Comparison of ENCODE assay signal across 22 cellular contexts in genomic region chr22:25159028-25159427, GRCh38. TPM values are rescaled to one million over a fixed set of nuclear protein-coding genes. Genes with fewer than 3 reads are reported as not detected.
DNase-seq lines count a peak whose midpoint lies in the region; ATAC-seq and TF ChIP-seq lines count a peak whose summit lies in the region.
"Had no signal": no experiment of that assay in that cellular context is flagged by ENCODE, and none has a peak within 500 bp of the region (broad histone marks: within the 10 kb centered on the region; RNA-seq: fewer than 3 reads in every experiment).

No MANE protein-coding gene starts in this region.

- H3K4me2 ChIP-seq in mammary epithelial cell (ENCODE audit: insufficient read depth, low read depth, low read length) (no peak overlapping the region), smooth muscle cell (peak overlapping the region; percentile 19)
- H3K4me2 ChIP-seq: GM23338 had no signal

- no peaks in the 10 kb centered on the region for H3K27me3 Mint-ChIP-seq in MCF 10A (ENCODE audit: insufficient read depth, unreplicated experiment)

- peaks cover 28% of the 10 kb centered on the region for H3K36me3 Mint-ChIP-seq in MCF 10A (ENCODE audit: insufficient read depth, unreplicated experiment)
- H3K36me3 Mint-ChIP-seq: CD8-positive, alpha-beta T cell had no signal

- H3K79me2 ChIP-seq in mammary epithelial cell (ENCODE audit: insufficient read depth, low read length) (peaks cover 18% of the 10 kb centered on the region), smooth muscle cell (ENCODE audit: low read depth) (no peaks in the 10 kb centered on the region)

- H3K9me3 ChIP-seq in mammary epithelial cell (replicated peaks; ENCODE audit: insufficient read depth, low read length) (no peaks in the 10 kb centered on the region), adrenal gland (replicated peaks in 1 of 3) (no peaks in the 10 kb centered on the region), smooth muscle cell (replicated peaks; ENCODE audit: low read depth) (no peaks in the 10 kb centered on the region)
- H3K9me3 ChIP-seq: stomach had no signal

- H2AFZ ChIP-seq in mammary epithelial cell (ENCODE audit: low read depth, low read length) (no peak overlapping the region), smooth muscle cell (ENCODE audit: low read depth) (no peak overlapping the region)
- H2AFZ ChIP-seq: GM23338 had no signal

- H4K20me1 ChIP-seq in mammary epithelial cell (ENCODE audit: insufficient read depth, low read length) (no peaks in the 10 kb centered on the region), smooth muscle cell (ENCODE audit: low read depth) (peaks cover 29% of the 10 kb centered on the region)

- in situ Hi-C loops in mammary epithelial cell (cut with MboI; ENCODE audit: low sequenced_read_pairs in 2 of 2) = no loop called here

- H3K9ac ChIP-seq in mammary epithelial cell (ENCODE audit: insufficient read depth, low read length) (no peak overlapping the region), smooth muscle cell (ENCODE audit: low read depth) (no peak overlapping the region)

- no peak overlapping the region for H3K4me3 Mint-ChIP-seq in MCF 10A (ENCODE audit: unreplicated experiment)
- H3K4me3 Mint-ChIP-seq: CD8-positive, alpha-beta T cell; GM23338; T-helper 2 cell treated with Interferon-gamma antibody and Interleukin-4, amounts not matched to agents 5 μg/mL and 100 μg/mL, for 36 hours had no signal

- H3K4me1 ChIP-seq in mammary epithelial cell (ENCODE audit: insufficient read depth, low read length) = peaks cover 19% of the 10 kb centered on the region
- peaks cover 0 to 20% of the 10 kb centered on the region in 2 donors for H3K4me1 ChIP-seq in adrenal gland (replicated peaks in 1 of 2)
- H3K4me1 ChIP-seq in smooth muscle cell (ENCODE audit: low read depth) = peaks cover 6% of the 10 kb centered on the region

- H3F3A ChIP-seq in smooth muscle cell (ENCODE audit: low read depth) = no peaks in the 10 kb centered on the region

- H3K4me3 ChIP-seq in mammary epithelial cell (replicated peaks in 1 of 3; ENCODE audit: insufficient read depth in 1 of 3, low read depth in 2 of 3, low read length in 3 of 3) (no peak overlapping the region), adrenal gland (no peak overlapping the region), smooth muscle cell (no peak overlapping the region)
- H3K4me3 ChIP-seq: dorsolateral prefrontal cortex, GM23338, stomach had no signal

- no peaks in the 10 kb centered on the region for H3K36me3 ChIP-seq in mammary epithelial cell (ENCODE audit: insufficient read depth, low read length)
- H3K36me3 ChIP-seq in adrenal gland (replicated peaks in 1 of 2) = no peaks in the 10 kb centered on the region
- H3K36me3 ChIP-seq in smooth muscle cell (ENCODE audit: low read depth) = no peaks in the 10 kb centered on the region

- no peaks in the 10 kb centered on the region for H3K9me3 Mint-ChIP-seq in MCF 10A (ENCODE audit: unreplicated experiment)
- H3K9me3 Mint-ChIP-seq: CD8-positive, alpha-beta T cell; GM23338; T-helper 2 cell treated with Interferon-gamma antibody and Interleukin-4, amounts not matched to agents 5 μg/mL and 100 μg/mL, for 36 hours had no signal

- 81% methylated on average over 10 of the region's 10 CpGs for WGBS in mammary epithelial cell (ENCODE audit: low coverage, missing lambda C conversion rate)
- WGBS in adrenal gland, 4 donors = 43 to 56% (median 52%) methylated on average over 10 of the region's 10 CpGs
- 30% methylated on average over 10 of the region's 10 CpGs for WGBS in smooth muscle cell (ENCODE audit: low lambda C conversion rate)

- H3K27ac ChIP-seq in mammary epithelial cell (ENCODE audit: insufficient read depth, low read depth, low read length) (no peak overlapping the region), adrenal gland (no peak overlapping the region), smooth muscle cell (ENCODE audit: low read depth) (no peak overlapping the region)
- H3K27ac ChIP-seq: dorsolateral prefrontal cortex, stomach had no signal

- POLR2A ChIA-PET in MCF 10A (lab: Yijun Ruan, JAX) = interaction anchor here (1.9 to 2.3 kb wide), 2 partner anchors 21 to 25 kb away, joined by 5 to 9 read pairs; no protein-coding TSS in a partner anchor

- no peak for TF ChIP-seq POLR2A in adrenal gland (IDR thresholded peaks at IDR 0.05)

- no peak overlapping the region for H3K27ac Mint-ChIP-seq in MCF 10A (ENCODE audit: low read depth, unreplicated experiment)
- H3K27ac Mint-ChIP-seq: CD8-positive, alpha-beta T cell; GM23338; T-helper 2 cell treated with Interferon-gamma antibody and Interleukin-4, amounts not matched to agents 5 μg/mL and 100 μg/mL, for 36 hours had no signal

- TF ChIP-seq CTCF in MCF 10A (IDR thresholded peaks at IDR 0.05; ENCODE audit: unreplicated experiment) (no peak), mammary epithelial cell (conservative IDR thresholded peaks at IDR 0.05 in 1 of 2, IDR thresholded peaks at IDR 0.05 in 1 of 2; ENCODE audit: extremely low read depth in 1 of 2, insufficient read depth in 1 of 2, low read depth in 1 of 2, low read length in 2 of 2) (no peak), adrenal gland (IDR thresholded peaks at IDR 0.05) (no peak), smooth muscle cell (IDR thresholded peaks at IDR 0.05; ENCODE audit: borderline replicate concordance, insufficient read depth, poor library complexity, severe bottlenecking) (no peak)

- H3K27me3 ChIP-seq in mammary epithelial cell (ENCODE audit: insufficient read depth, low read length) (no peaks in the 10 kb centered on the region), adrenal gland (no peaks in the 10 kb centered on the region), smooth muscle cell (ENCODE audit: low read depth) (no peaks in the 10 kb centered on the region)
- H3K27me3 ChIP-seq: dorsolateral prefrontal cortex, stomach had no signal

- intact Hi-C loops in MCF 10A (cut with micrococcal nuclease) = no loop called here
- intact Hi-C loops in mammary epithelial cell (cut with micrococcal nuclease) = no loop called here
- intact Hi-C loops in adrenal gland (cut with DNase I) = no loop called here

- ATAC-seq in HG02970 (IDR thresholded peaks at IDR 0.05; ENCODE audit: low FRiP score, unreplicated experiment) (no peak), HG03432 (IDR thresholded peaks at IDR 0.05; ENCODE audit: unreplicated experiment) (no peak), GM18502 (IDR thresholded peaks at IDR 0.05; ENCODE audit: poor library complexity, unreplicated experiment) (no peak)
- ATAC-seq: CD8-positive, alpha-beta T cell; GM23338; left colon had no signal

- dilution Hi-C loops in mammary epithelial cell (cut with HindIII; ENCODE audit: low sequenced_read_pairs) = no loop called here

- no TSS peak for BruUV-seq in MCF 10A (replicated peaks; lab: Mats Ljungman, UMichigan)
- BruUV-seq in mammary epithelial cell (replicated peaks; lab: Mats Ljungman, UMichigan) = no TSS peak

- DNase-seq in MCF 10A (ENCODE audit: unreplicated experiment) = peak; percentile 42
- DNase-seq in mammary epithelial cell = no peak
- peak in 5 of 7 donors; percentile 46 to 73 (median 63) for DNase-seq in adrenal gland
- peak; percentile 81 for DNase-seq in islet precursor cell
- DNase-seq in smooth muscle cell (lab: John Stamatoyannopoulos, UW; ENCODE audit: unreplicated experiment) = no peak
- DNase-seq: ACHN; activated naive CD4-positive, alpha-beta T cell; CD8-positive, alpha-beta T cell; Kasumi-1; left colon; NCI-H146; NCI-H345; SHP77 treated with DMSO at 0.1 percent for 48 hours; stomach had no signal

- CTCF ChIA-PET in MCF 10A (lab: Yijun Ruan, JAX) = interaction anchor here (0.5 to 1.7 kb wide), 3 partner anchors 38 to 54 kb away, joined by 3 to 9 read pairs (median 5); no protein-coding TSS in a partner anchor
- CTCF ChIA-PET in mammary epithelial cell (lab: Charles Lee; ENCODE audit: low non-redundant PET) = no interaction called here

- peaks cover 41% of the 10 kb centered on the region for H3K4me1 Mint-ChIP-seq in MCF 10A (ENCODE audit: insufficient read depth, unreplicated experiment)

RNA-seq across cellular contexts. Expression of gene CRYBB3, which starts 40.6 kb away (rescaled TPM):
- total RNA-seq in MCF 10A (2022) (0.61 and 0.76 TPM in 2 replicates), mammary epithelial cell (not detected), adrenal gland (under 1 TPM in 3 of 8 donors, not detected in 5; 0.50 to 0.88 (median 0.57) TPM), smooth muscle cell (not detected in 2 replicates)
- polyA plus RNA-seq in mammary epithelial cell (0.09 TPM), adrenal gland (1 to 10 TPM in 1 of 3 donors, under 1 TPM in 1, not detected in 1; 0.57 to 2.7 TPM), smooth muscle cell (not detected in 2 replicates)
- polyA minus RNA-seq in mammary epithelial cell = not detected
- total RNA-seq: CD8-positive, alpha-beta T cell; posterior vena cava; stomach; urinary bladder had no signal
- polyA plus RNA-seq: GM23338, urinary bladder had no signal

Comparison
In these comparisons a context has a peak if more than half of its experiments do, and no peak if none do; other contexts are left out.
1. DNase-seq: peak in MCF 10A (single experiment), adrenal gland (5 of 7) and islet precursor cell (single experiment); none in mammary epithelial cell (single experiment) and smooth muscle cell (single experiment).